8 cellular contexts compared by ENCODE assay signal in genomic region chr6:28659250-28659566, GRCh38.
DNase-seq lines count a peak whose midpoint lies in the region; ATAC-seq and TF ChIP-seq lines count a peak whose summit lies in the region.

No MANE protein-coding gene starts in this region.

- peaks cover 45% of the 10 kb centered on the region for H3K27me3 ChIP-seq in CD4-positive, CD25-positive, alpha-beta regulatory T cell (ENCODE audit: control insufficient read depth, insufficient read depth, low read length)
- no peaks in the 10 kb centered on the region for H3K27me3 ChIP-seq in Loucy (ENCODE audit: insufficient read depth, low read length, poor library complexity, severe bottlenecking)

- H2AFZ ChIP-seq in Loucy (ENCODE audit: low read length): no peak overlapping the region

- H3K4me3 Mint-ChIP-seq in CD4-positive, CD25-positive, alpha-beta regulatory T cell: peak overlapping the region in 1 of 4 donors; percentile 88
- H3K4me3 Mint-ChIP-seq in neural crest cell: peak overlapping the region; percentile 93

- no peaks in the 10 kb centered on the region for H3F3A ChIP-seq in Loucy (ENCODE audit: low read depth)

- peaks cover 0 to 12% (median 0%) of the 10 kb centered on the region in 7 donors for H3K9me3 Mint-ChIP-seq in CD4-positive, CD25-positive, alpha-beta regulatory T cell
- H3K9me3 Mint-ChIP-seq in neural crest cell: no peaks in the 10 kb centered on the region

- no peaks in the 10 kb centered on the region for H3K79me2 ChIP-seq in Loucy (ENCODE audit: insufficient read depth, low read length)

- no peak for ATAC-seq in CD4-positive, CD25-positive, alpha-beta regulatory T cell (ENCODE audit: low read depth in 2 of 2)
- no peak for ATAC-seq in HG02885 (IDR thresholded peaks at IDR 0.05; ENCODE audit: poor library complexity, unreplicated experiment)
- no peak for ATAC-seq in GM21619 (IDR thresholded peaks at IDR 0.05; ENCODE audit: unreplicated experiment)

- no peaks in the 10 kb centered on the region for H3K9me3 ChIP-seq in CD4-positive, CD25-positive, alpha-beta regulatory T cell (ENCODE audit: control insufficient read depth in 2 of 2, low read length in 2 of 2)
- H3K9me3 ChIP-seq in Loucy (ENCODE audit: insufficient read depth, low read depth, low read length): no peaks in the 10 kb centered on the region

- H3K36me3 ChIP-seq in CD4-positive, CD25-positive, alpha-beta regulatory T cell (ENCODE audit: control insufficient read depth, insufficient read depth, low read length): no peaks in the 10 kb centered on the region
- no peaks in the 10 kb centered on the region for H3K36me3 ChIP-seq in Loucy (ENCODE audit: insufficient read depth, low read length)

- peaks cover 17% of the 10 kb centered on the region for H3K4me1 ChIP-seq in CD4-positive, CD25-positive, alpha-beta regulatory T cell (ENCODE audit: control insufficient read depth, insufficient read depth, low read length, poor library complexity, severe bottlenecking)
- H3K4me1 ChIP-seq in Loucy (ENCODE audit: insufficient read depth, low read length, poor library complexity, severe bottlenecking): peaks cover 14% of the 10 kb centered on the region

- H3K27ac Mint-ChIP-seq in CD4-positive, CD25-positive, alpha-beta regulatory T cell: no peak overlapping the region
- no peak overlapping the region for H3K27ac Mint-ChIP-seq in neural crest cell (ENCODE audit: unreplicated experiment)

- no peaks in the 10 kb centered on the region for H3K36me3 Mint-ChIP-seq in CD4-positive, CD25-positive, alpha-beta regulatory T cell
- H3K36me3 Mint-ChIP-seq in neural crest cell (ENCODE audit: low read depth): peaks cover 2% of the 10 kb centered on the region

- no peak for DNase-seq in CD4-positive, CD25-positive, alpha-beta regulatory T cell
- DNase-seq in choroid plexus epithelial cell (ENCODE audit: low read depth): no peak
- DNase-seq in neural crest cell (ENCODE audit: low read depth, low spot score): no peak
- no peak for DNase-seq in NCI-H69 (lab: John Stamatoyannopoulos, UW)
- DNase-seq in T-helper 1 cell: no peak

- H3K27ac ChIP-seq in CD4-positive, CD25-positive, alpha-beta regulatory T cell (ENCODE audit: insufficient read depth, low read length, poor library complexity, severe bottlenecking): no peak overlapping the region

- H3K4me3 ChIP-seq in CD4-positive, CD25-positive, alpha-beta regulatory T cell (ENCODE audit: low read depth, low read length): peak overlapping the region; percentile 7
- H3K4me3 ChIP-seq in Loucy (ENCODE audit: low read length, poor library complexity, severe bottlenecking) (no peak overlapping the region), choroid plexus epithelial cell (ENCODE audit: low read depth, low read length) (peak overlapping the region; percentile 50)

- no peaks in the 10 kb centered on the region for H4K20me1 ChIP-seq in Loucy (ENCODE audit: insufficient read depth, low read length, poor library complexity, severe bottlenecking)

- no peak for TF ChIP-seq CTCF in Loucy (conservative IDR thresholded peaks at IDR 0.05; ENCODE audit: low read length)
- no peak for TF ChIP-seq CTCF in choroid plexus epithelial cell (conservative IDR thresholded peaks at IDR 0.05; ENCODE audit: low read depth, low read length)
- TF ChIP-seq CTCF in neural crest cell (conservative IDR thresholded peaks at IDR 0.05): no peak

- peaks cover 0 to 24% (median 10%) of the 10 kb centered on the region in 4 donors for H3K4me1 Mint-ChIP-seq in CD4-positive, CD25-positive, alpha-beta regulatory T cell
- peaks cover 30% of the 10 kb centered on the region for H3K4me1 Mint-ChIP-seq in neural crest cell

- H3K4me2 ChIP-seq in Loucy (ENCODE audit: low read depth, low read length, poor library complexity, severe bottlenecking): peak overlapping the region; percentile 79

- H3K9ac ChIP-seq in Loucy (ENCODE audit: low read depth, low read length, poor library complexity, severe bottlenecking): no peak overlapping the region

- H3K27me3 Mint-ChIP-seq in CD4-positive, CD25-positive, alpha-beta regulatory T cell: peaks cover 67% of the 10 kb centered on the region
- H3K27me3 Mint-ChIP-seq in neural crest cell (ENCODE audit: low read depth): peaks cover 39% of the 10 kb centered on the region

- H3K9me2 ChIP-seq in Loucy (replicated peaks; ENCODE audit: low read depth, low read length): no peaks in the 10 kb centered on the region
